26 cellular contexts compared by ENCODE assay signal in genomic region chr11:123157995-123158394, GRCh38. TPM values are rescaled to one million over a fixed set of nuclear protein-coding genes. Genes with fewer than 3 reads are reported as not detected.
DNase-seq lines count a peak whose midpoint lies in the region; ATAC-seq, FAIRE-seq and TF ChIP-seq lines count a peak whose summit lies in the region.
"Had no signal": no experiment of that assay in that cellular context is flagged by ENCODE, and none has a peak within 500 bp of the region (broad histone marks: within the 10 kb centered on the region; RNA-seq: fewer than 3 reads in every experiment).

No MANE protein-coding gene starts in this region.

- no peaks in the 10 kb centered on the region for H3K27me3 Mint-ChIP-seq in glutamatergic neuron (ENCODE audit: unreplicated experiment)
- H3K27me3 Mint-ChIP-seq in activated CD4-positive, alpha-beta T cell treated with anti-CD3 and anti-CD28 coated beads, Interleukin-2, amount 10 ng/mL, durations not matched to agents 7 days and 5 days: peaks cover 8% of the 10 kb centered on the region
- H3K27me3 Mint-ChIP-seq: activated naive CD8-positive, alpha-beta T cell treated with anti-CD3 and anti-CD28 coated beads, Interleukin-2, amount 50 U/mL, for 24 hours had no signal

- no peak overlapping the region for H4K91ac ChIP-seq in IMR-90 (ENCODE audit: insufficient read depth, low read depth, low read length)

- dilution Hi-C loops in IMR-90 (cut with HindIII; ENCODE audit: low sequenced_read_pairs, unreplicated experiment): no loop called here

- no peak overlapping the region for H3K9ac ChIP-seq in IMR-90 (ENCODE audit: low read depth, low read length)

- no peak overlapping the region for H3K4me3 ChIP-seq in A549
- no peak overlapping the region for H3K4me3 ChIP-seq in IMR-90 (ENCODE audit: insufficient read depth, low read depth, low read length)
- no peak overlapping the region for H3K4me3 ChIP-seq in lower lobe of right lung
- H3K4me3 ChIP-seq: GM23338, hepatocyte, sigmoid colon, thyroid gland had no signal

- no peak overlapping the region for H4K8ac ChIP-seq in IMR-90 (ENCODE audit: low read depth in 2 of 2, low read length in 2 of 2)

- H4K5ac ChIP-seq in IMR-90 (ENCODE audit: low read depth, low read length): no peak overlapping the region

- H3K27me3 ChIP-seq in IMR-90 (ENCODE audit: control insufficient read depth, insufficient read depth, low read length) (no peaks in the 10 kb centered on the region), lower lobe of right lung (ENCODE audit: low read depth) (no peaks in the 10 kb centered on the region)
- H3K27me3 ChIP-seq: hepatocyte, sigmoid colon, thyroid gland had no signal

- no peak for TF ChIP-seq EP300 in A549 (IDR thresholded peaks at IDR 0.05)

- no peaks in the 10 kb centered on the region for H3K9me3 Mint-ChIP-seq in glutamatergic neuron (ENCODE audit: unreplicated experiment)
- H3K9me3 Mint-ChIP-seq in activated CD4-positive, alpha-beta T cell treated with anti-CD3 and anti-CD28 coated beads, Interleukin-2, amount 10 ng/mL, durations not matched to agents 7 days and 5 days: peaks cover 8% of the 10 kb centered on the region
- H3K9me3 Mint-ChIP-seq: activated CD4-positive, alpha-beta T cell treated with anti-CD3 and anti-CD28 coated beads, Interleukin-2, amount 10 ng/mL, durations not matched to agents 24 days and 14 days; activated naive CD8-positive, alpha-beta T cell treated with anti-CD3 and anti-CD28 coated beads, Interleukin-2, amount 50 U/mL, for 24 hours; activated T-cell treated with anti-CD3 and anti-CD28 coated beads, Interleukin-2, amount 50 U/mL, for 4 hours; GM23338 had no signal

- H2BK5ac ChIP-seq in IMR-90 (ENCODE audit: low read depth, low read length, poor library complexity, severe bottlenecking): no peak overlapping the region

- FAIRE-seq in A549 (lab: Jason Lieb, UNC): no peak

- peak overlapping the region; percentile 12; the same call in 1 of the 2 replicates for H2BK20ac ChIP-seq in IMR-90 (ENCODE audit: low read depth, low read length)

- peaks cover 31% of the 10 kb centered on the region for H4K20me1 ChIP-seq in IMR-90 (ENCODE audit: insufficient read depth, low read length)

- TF ChIP-seq RAD21 in A549 (conservative IDR thresholded peaks at IDR 0.05 in 1 of 2, IDR thresholded peaks at IDR 0.05 in 1 of 2) (no peak), IMR-90 (IDR thresholded peaks at IDR 0.05; ENCODE audit: low read length) (no peak)

- H2BK120ac ChIP-seq in IMR-90 (ENCODE audit: low read depth, low read length): no peak overlapping the region

- H2AK9ac ChIP-seq in IMR-90 (replicated peaks; ENCODE audit: low read depth, low read length, poor library complexity): no peak overlapping the region

- no peak overlapping the region for H3K18ac ChIP-seq in IMR-90 (ENCODE audit: low read depth, low read length)

- H3K23ac ChIP-seq in IMR-90 (ENCODE audit: low read depth, low read length): no peak overlapping the region

- peak overlapping the region; percentile 2; the same call in 1 of the 3 replicates for H2BK15ac ChIP-seq in IMR-90 (ENCODE audit: low read depth, low read length)

- H3K36me3 ChIP-seq in IMR-90 (ENCODE audit: control insufficient read depth, insufficient read depth, low read length): peaks cover 58% of the 10 kb centered on the region
- no peaks in the 10 kb centered on the region for H3K36me3 ChIP-seq in lower lobe of right lung
- H3K36me3 ChIP-seq: sigmoid colon, thyroid gland had no signal

- CTCF ChIA-PET in A549 (lab: Yijun Ruan, JAX) (interaction anchor here (0.5 kb wide), 1 partner anchor 68 kb away, joined by 4 read pairs; no protein-coding TSS in a partner anchor), IMR-90 (lab: Yijun Ruan, JAX) (no interaction called here), RWPE1 (lab: Yijun Ruan, JAX) (no interaction called here)
- CTCF ChIA-PET in activated CD4-positive, alpha-beta T cell treated with anti-CD3 and anti-CD28 coated beads, Interleukin-2, amount 10 ng/mL, durations not matched to agents 7 days and 5 days (lab: Charles Lee): interaction anchor here (0.6 kb wide), 1 partner anchor 23 kb away, joined by 4 read pairs; no protein-coding TSS in a partner anchor

- H3K4me3 Mint-ChIP-seq in glutamatergic neuron (ENCODE audit: unreplicated experiment): no peak overlapping the region
- H3K4me3 Mint-ChIP-seq in activated CD4-positive, alpha-beta T cell treated with anti-CD3 and anti-CD28 coated beads, Interleukin-2, amount 10 ng/mL, durations not matched to agents 7 days and 5 days: no peak overlapping the region
- H3K4me3 Mint-ChIP-seq: activated CD4-positive, alpha-beta T cell treated with anti-CD3 and anti-CD28 coated beads, Interleukin-2, amount 10 ng/mL, durations not matched to agents 24 days and 14 days; activated naive CD8-positive, alpha-beta T cell treated with anti-CD3 and anti-CD28 coated beads, Interleukin-2, amount 50 U/mL, for 24 hours; activated T-cell treated with anti-CD3 and anti-CD28 coated beads, Interleukin-2, amount 50 U/mL, for 4 hours; GM23338 had no signal

- H3K14ac ChIP-seq in IMR-90 (replicated peaks; ENCODE audit: low read depth, low read length): 0 out of 2 replicates have a peak overlapping the region, but pooled peaks have one; percentile 21

- 93% methylated on average over 7 of the region's 7 CpGs for WGBS in A549 (ENCODE audit: missing lambda C conversion rate)
- 87% methylated on average over 5 of the region's 7 CpGs; no CpG with 5 or more reads in 1 of the 2 experiments for WGBS in IMR-90 (ENCODE audit: extremely low coverage in 2 of 2, insufficient read length in 1 of 2), 2 experiments

- H3K9me3 ChIP-seq in A549 (no peaks in the 10 kb centered on the region), IMR-90 (ENCODE audit: control insufficient read depth, insufficient read depth, low read length) (no peaks in the 10 kb centered on the region), lower lobe of right lung (no peaks in the 10 kb centered on the region)
- H3K9me3 ChIP-seq: sigmoid colon, thyroid gland had no signal

- no TSS peak for BruUV-seq in IMR-90 (replicated peaks; lab: Mats Ljungman, UMichigan)

- intact Hi-C loops in IMR-90 (cut with micrococcal nuclease): no loop called here
- intact Hi-C loops in lower lobe of right lung (cut with DNase I): no loop called here

- H3K4me2 ChIP-seq in A549 (no peak overlapping the region), IMR-90 (ENCODE audit: low read depth, low read length) (no peak overlapping the region)
- H3K4me2 ChIP-seq: GM23338, hepatocyte had no signal

- ATAC-seq in A549 (peak in 1 of 2 experiments; percentile 19; a peak in 1 of 6 replicates), IMR-90 (ENCODE audit: low read depth) (no peak), lower lobe of right lung (no peak)
- ATAC-seq: activated naive CD8-positive, alpha-beta T cell treated with anti-CD3 and anti-CD28 coated beads, Interleukin-2, amount 50 U/mL, for 24 hours; activated T-cell treated with anti-CD3 and anti-CD28 coated beads, Interleukin-2, amount 50 U/mL, for 4 hours; GM23338; left colon had no signal

- no peak overlapping the region for H3K56ac ChIP-seq in IMR-90 (ENCODE audit: extremely low read depth, insufficient read depth, low read length)

- H3K79me1 ChIP-seq in IMR-90 (ENCODE audit: low read depth in 1 of 2, low read length in 2 of 2): peaks cover 58 to 85% of the 10 kb centered on the region in 2 experiments

- peaks cover 14% of the 10 kb centered on the region for H3K4me1 Mint-ChIP-seq in glutamatergic neuron (ENCODE audit: low read depth, unreplicated experiment)
- peaks cover 17% of the 10 kb centered on the region for H3K4me1 Mint-ChIP-seq in activated CD4-positive, alpha-beta T cell treated with anti-CD3 and anti-CD28 coated beads, Interleukin-2, amount 10 ng/mL, durations not matched to agents 7 days and 5 days

- H3K27ac Mint-ChIP-seq in glutamatergic neuron (ENCODE audit: unreplicated experiment): peak overlapping the region; percentile 44
- no peak overlapping the region for H3K27ac Mint-ChIP-seq in activated CD4-positive, alpha-beta T cell treated with anti-CD3 and anti-CD28 coated beads, Interleukin-2, amount 10 ng/mL, durations not matched to agents 7 days and 5 days
- H3K27ac Mint-ChIP-seq: activated CD4-positive, alpha-beta T cell treated with anti-CD3 and anti-CD28 coated beads, Interleukin-2, amount 10 ng/mL, durations not matched to agents 24 days and 14 days; activated naive CD8-positive, alpha-beta T cell treated with anti-CD3 and anti-CD28 coated beads, Interleukin-2, amount 50 U/mL, for 24 hours; GM23338 had no signal

- no peak overlapping the region for H2AK5ac ChIP-seq in IMR-90 (ENCODE audit: low read depth, low read length)

- H3K4me1 ChIP-seq in A549 (peaks cover 38% of the 10 kb centered on the region), IMR-90 (ENCODE audit: control insufficient read depth, insufficient read depth, low read length) (peaks cover 15% of the 10 kb centered on the region), lower lobe of right lung (no peaks in the 10 kb centered on the region)
- H3K4me1 ChIP-seq: thyroid gland had no signal

- H3K36me3 Mint-ChIP-seq in glutamatergic neuron (ENCODE audit: unreplicated experiment): no peaks in the 10 kb centered on the region
- H3K36me3 Mint-ChIP-seq in activated CD4-positive, alpha-beta T cell treated with anti-CD3 and anti-CD28 coated beads, Interleukin-2, amount 10 ng/mL, durations not matched to agents 7 days and 5 days (ENCODE audit: low read depth): peaks cover 2% of the 10 kb centered on the region

- POLR2A ChIA-PET in A549 (lab: Yijun Ruan, JAX) (no interaction called here), IMR-90 (lab: Charles Lee; ENCODE audit: unreplicated experiment) (no interaction called here), RWPE1 (lab: Yijun Ruan, JAX; ENCODE audit: low non-redundant PET) (no interaction called here)
- POLR2A ChIA-PET in activated CD4-positive, alpha-beta T cell treated with anti-CD3 and anti-CD28 coated beads, Interleukin-2, amount 10 ng/mL, durations not matched to agents 7 days and 5 days (lab: Charles Lee): no interaction called here

- no peak for TF ChIP-seq POLR2A in A549 (IDR thresholded peaks at IDR 0.05; ENCODE audit: low read length)
- TF ChIP-seq POLR2A in IMR-90 (IDR thresholded peaks at IDR 0.05; ENCODE audit: low read depth, low read length): no peak

- no peak overlapping the region for H3K4ac ChIP-seq in IMR-90 (ENCODE audit: low read depth, low read length)

- in situ Hi-C loops in IMR-90 (cut with MboI; ENCODE audit: low sequenced_read_pairs): no loop called here

- H3K9me1 ChIP-seq in IMR-90 (ENCODE audit: insufficient read depth, low read length): peaks cover 22% of the 10 kb centered on the region

- H3K27ac ChIP-seq in A549 (peak overlapping the region; percentile 58 to 78; a peak in 5 of 6 replicates), IMR-90 (ENCODE audit: insufficient read depth, low read length) (no peak overlapping the region), RWPE1 (peak overlapping the region; percentile 21; the same call in 1 of the 2 replicates), lower lobe of right lung (no peak overlapping the region)
- H3K27ac ChIP-seq: hepatocyte, thyroid gland, VCaP had no signal

- TF ChIP-seq CTCF in A549 (IDR thresholded peaks at IDR 0.05): no peak
- no peak for TF ChIP-seq CTCF in IMR-90 (conservative IDR thresholded peaks at IDR 0.05; ENCODE audit: low read depth, low read length)
- no peak for TF ChIP-seq CTCF in RWPE1 (conservative IDR thresholded peaks at IDR 0.05; ENCODE audit: low read depth)
- TF ChIP-seq CTCF in glutamatergic neuron (IDR thresholded peaks at IDR 0.05; ENCODE audit: partially characterized antibody, unreplicated experiment): no peak
- no peak for TF ChIP-seq CTCF in lower lobe of right lung (IDR thresholded peaks at IDR 0.05)

- H2AFZ ChIP-seq in IMR-90 (replicated peaks; ENCODE audit: low read length, poor library complexity): no peak overlapping the region
- H2AFZ ChIP-seq: GM23338, hepatocyte had no signal

- DNase-seq in A549 (ENCODE audit: low read depth in 1 of 2, low spot score in 1 of 2) (no peak), IMR-90 (no peak), RWPE1 (ENCODE audit: low spot score) (no peak), glutamatergic neuron (no peak), lower lobe of right lung (no peak), activated T-cell treated with anti-CD3 and anti-CD28 coated beads for 4 hours (no peak)
- DNase-seq in activated CD4-positive, alpha-beta T cell treated with anti-CD3 and anti-CD28 coated beads, Interleukin-2, amount 10 ng/mL, durations not matched to agents 7 days and 5 days: no peak
- DNase-seq: activated CD4-positive, alpha-beta T cell treated with anti-CD3 and anti-CD28 coated beads, Interleukin-2, amount 10 ng/mL, durations not matched to agents 24 days and 14 days; activated naive CD8-positive, alpha-beta T cell treated with anti-CD3 and anti-CD28 coated beads, Interleukin-2, amount 50 U/mL, for 24 hours; activated T-cell treated with anti-CD3 and anti-CD28 coated beads, Interleukin-2, amount 50 U/mL, for 4 hours; foreskin fibroblast; left colon; NCI-H1048; NCI-H187; NCI-H345; NCI-H82; posterior cingulate gyrus; SHP77; sigmoid colon; stimulated activated CD4-positive, alpha-beta T cell treated with anti-CD3 and anti-CD28 coated beads, Interleukin-15, amount 100 ng/mL, for 24 hours; stimulated activated naive CD4-positive, alpha-beta T cell; T-helper 9 cell; thyroid gland had no signal

RNA-seq across cellular contexts. Expression of gene CLMP, which starts 37.1 kb away (rescaled TPM):
- polyA plus RNA-seq in A549 (2011; rRNA removed) (15.7 and 19.0 TPM in 2 replicates), A549 (2017; fragmentation: RNase III; extraction: RNeasy Plus Mini Kit Qiagen cat#74134 plus additional on column Dnase treatment) (16.9 to 18.2 TPM (median 17.1 TPM) in 3 replicates), IMR-90 (2012; rRNA removed) (78.9 and 95.7 TPM in 2 replicates)
- 6.2 TPM in 2 replicates for polyA plus RNA-seq in A549 (2012; cell fraction: cytosol; rRNA removed)
- polyA plus RNA-seq in A549 (2012; cell fraction: nucleus; rRNA removed): 3.3 TPM in 2 replicates
- polyA minus RNA-seq in A549 (2011; rRNA and poly(A)+ RNA removed): 36.2 and 41.9 TPM in 2 replicates
- total RNA-seq in IMR-90 (2012; rRNA removed) (54.7 and 56.1 TPM in 2 replicates), glutamatergic neuron (ENCODE audit: unreplicated experiment) (24.2 TPM), lower lobe of right lung (15.1 TPM)
- polyA plus RNA-seq in IMR-90 (2012; cell fraction: cytosol; rRNA removed): 50.5 and 121 TPM in 2 replicates
- 20.7 and 92.9 TPM in 2 replicates for polyA plus RNA-seq in IMR-90 (2012; cell fraction: nucleus; rRNA removed; ENCODE audit: low replicate concordance)
- total RNA-seq in activated CD4-positive, alpha-beta T cell treated with anti-CD3 and anti-CD28 coated beads, Interleukin-2, amount 10 ng/mL, durations not matched to agents 7 days and 5 days: under 1 TPM; 0.15 to 0.23 TPM

Comparison
In these comparisons a context has a peak if more than half of its experiments do, and no peak if none do; other contexts are left out.
1. H3K27ac ChIP-seq: peak in A549 (2 of 2) and RWPE1 (single experiment); none in IMR-90 (single experiment) and lower lobe of right lung (single experiment).
2. RNA of gene CLMP, which starts 37.1 kb away (total RNA-seq): 54.7 to 56.1 TPM in IMR-90, 24.2 TPM in glutamatergic neuron (single experiment) and 15.1 TPM in lower lobe of right lung (single experiment); 0.15 to 0.23 TPM in activated CD4-positive, alpha-beta T cell treated with anti-CD3 and anti-CD28 coated beads, Interleukin-2, amount 10 ng/mL, durations not matched to agents 7 days and 5 days; every median in the first group is over 10 times any median in the second.
3. CTCF ChIA-PET loops: an anchor here in A549 (0.5 kb wide) and activated CD4-positive, alpha-beta T cell treated with anti-CD3 and anti-CD28 coated beads, Interleukin-2, amount 10 ng/mL, durations not matched to agents 7 days and 5 days (0.6 kb wide); none called in IMR-90 and RWPE1.